Comparison of ENCODE assay signal across 8 cellular contexts in genomic region chr2:30230855-30231725, GRCh38. TPM values are rescaled to one million over a fixed set of nuclear protein-coding genes. Genes with fewer than 3 reads are reported as not detected.
A peak's percentile ranks its signal among the peaks of the same experiment; 100 is the strongest.
DNase-seq lines count a peak whose midpoint lies in the region; ATAC-seq lines count a peak whose summit lies in the region.

Gene LBH, plus strand, starts transcription at chr2:30231534. Its CDS starts 205 bp downstream, at chr2:30231739.

- in situ Hi-C loops in SK-MEL-5 (cut with HindIII; ENCODE audit: low pct_unique_long_range_greater_than_20kb, low sequenced_read_pairs), result no loop called here

- peak within 1 kb of the TSS; percentile 90 to 99 (median 95) for H3K4me3 Mint-ChIP-seq in CD4-positive, CD25-positive, alpha-beta regulatory T cell

- peaks cover 4 to 61% (median 39%) of the 10 kb centered on the region in 4 donors for H3K4me1 Mint-ChIP-seq in CD4-positive, CD25-positive, alpha-beta regulatory T cell

- peak within 1 kb of the TSS; percentile 96 for H3K4me3 ChIP-seq in CD4-positive, CD25-positive, alpha-beta regulatory T cell (ENCODE audit: low read depth, low read length)
- H3K4me3 ChIP-seq in HUES64 (ENCODE audit: low read length), result peak within 1 kb of the TSS; percentile 79

- WGBS in HUES64, result 1% methylated on average over 95 of the region's 95 CpGs

- DNase-seq in CD4-positive, CD25-positive, alpha-beta regulatory T cell, result peak; percentile 86 to 88 (median 87)
- peak; percentile 88 for DNase-seq in SK-MEL-5 (ENCODE audit: low read depth, low spot score)
- peak; percentile 90 for DNase-seq in activated naive CD4-positive, alpha-beta T cell treated with Interleukin-2 at 50 U/mL for 16 hours
- DNase-seq in germinal center (ENCODE audit: low spot score), result peak; percentile 92
- DNase-seq in nucleus accumbens (lab: John Stamatoyannopoulos, UW), result peak in 53 of 56 donors; percentile 27 to 87 (median 67)
- peak; percentile 65 for DNase-seq in superior temporal gyrus (ENCODE audit: extremely low spot score)

- peaks cover 4% of the 10 kb centered on the region for H3K27me3 Mint-ChIP-seq in CD4-positive, CD25-positive, alpha-beta regulatory T cell

- peaks cover 64% of the 10 kb centered on the region for H3K4me1 ChIP-seq in CD4-positive, CD25-positive, alpha-beta regulatory T cell (ENCODE audit: control insufficient read depth, insufficient read depth, low read length, poor library complexity, severe bottlenecking)
- H3K4me1 ChIP-seq in HUES64 (ENCODE audit: insufficient read depth, low read length), result peaks cover 22% of the 10 kb centered on the region

- H3K9ac ChIP-seq in HUES64 (ENCODE audit: low read depth, low read length), result peak within 1 kb of the TSS; percentile 82

- H3K9me3 ChIP-seq in CD4-positive, CD25-positive, alpha-beta regulatory T cell (ENCODE audit: control insufficient read depth in 2 of 2, low read length in 2 of 2), result no peaks in the 10 kb centered on the region
- no peaks in the 10 kb centered on the region for H3K9me3 ChIP-seq in HUES64 (ENCODE audit: insufficient read depth, low read depth, low read length)

- ATAC-seq in CD4-positive, CD25-positive, alpha-beta regulatory T cell (ENCODE audit: low read depth in 2 of 2), result peak; percentile 59
- peak; percentile 44 for ATAC-seq in GM19467 (IDR thresholded peaks at IDR 0.05; ENCODE audit: unreplicated experiment)

- peak within 1 kb of the TSS; percentile 93 to 98 (median 94) for H3K27ac Mint-ChIP-seq in CD4-positive, CD25-positive, alpha-beta regulatory T cell

- no peaks in the 10 kb centered on the region for H3K9me3 Mint-ChIP-seq in CD4-positive, CD25-positive, alpha-beta regulatory T cell

- H3K27ac ChIP-seq in CD4-positive, CD25-positive, alpha-beta regulatory T cell (ENCODE audit: insufficient read depth, low read length, poor library complexity, severe bottlenecking), result peak within 1 kb of the TSS; percentile 96
- H3K27ac ChIP-seq in HUES64 (ENCODE audit: low read depth, low read length), result peak within 1 kb of the TSS; percentile 79; the same call in 1 of the 2 replicates

- H3K36me3 Mint-ChIP-seq in CD4-positive, CD25-positive, alpha-beta regulatory T cell, result peaks cover 17% of the 10 kb centered on the region

- H3K36me3 ChIP-seq in CD4-positive, CD25-positive, alpha-beta regulatory T cell (ENCODE audit: control insufficient read depth, insufficient read depth, low read length), result peaks cover 14% of the 10 kb centered on the region
- peaks cover 9% of the 10 kb centered on the region for H3K36me3 ChIP-seq in HUES64 (ENCODE audit: insufficient read depth, low read length)

- H3K27me3 ChIP-seq in CD4-positive, CD25-positive, alpha-beta regulatory T cell (ENCODE audit: control insufficient read depth, insufficient read depth, low read length), result no peaks in the 10 kb centered on the region
- peaks cover 48% of the 10 kb centered on the region for H3K27me3 ChIP-seq in HUES64 (ENCODE audit: insufficient read depth, low read length)

RNA-seq across cellular contexts. Expression of gene LBH, which starts in this region (rescaled TPM):
- 215 TPM for total RNA-seq in CD4-positive, CD25-positive, alpha-beta regulatory T cell
- 100 to 1,000 TPM; 225 to 299 (median 250) TPM for polyA plus RNA-seq in CD4-positive, CD25-positive, alpha-beta regulatory T cell
- 16.6 TPM for polyA plus RNA-seq in HUES64 (2013, experiment 1 of 2)
- 18.7 TPM for polyA plus RNA-seq in HUES64 (2013, experiment 2 of 2)
- total RNA-seq in SK-MEL-5 (2014; rRNA removed; shearing (Covaris generic)), result 14.4 and 20.1 TPM in 2 replicates
- polyA plus RNA-seq in SK-MEL-5 (2015; cell fraction: cytosol; rRNA removed), result 20.2 and 23.3 TPM in 2 replicates
- 2.7 and 2.8 TPM in 2 replicates for polyA plus RNA-seq in SK-MEL-5 (2015; cell fraction: nucleus; rRNA removed)

Comparison
In these comparisons a context has a peak if more than half of its experiments do, and no peak if none do; other contexts are left out.
1. Peak in every context shown above with its lines: DNase-seq, ATAC-seq, H3K4me3 ChIP-seq and H3K27ac ChIP-seq.
2. RNA of gene LBH (total RNA-seq): 215 TPM in CD4-positive, CD25-positive, alpha-beta regulatory T cell (single experiment); 14.4 to 20.1 TPM in SK-MEL-5; every median in the first group is over 10 times any median in the second.